In the genomic region with DNA sequence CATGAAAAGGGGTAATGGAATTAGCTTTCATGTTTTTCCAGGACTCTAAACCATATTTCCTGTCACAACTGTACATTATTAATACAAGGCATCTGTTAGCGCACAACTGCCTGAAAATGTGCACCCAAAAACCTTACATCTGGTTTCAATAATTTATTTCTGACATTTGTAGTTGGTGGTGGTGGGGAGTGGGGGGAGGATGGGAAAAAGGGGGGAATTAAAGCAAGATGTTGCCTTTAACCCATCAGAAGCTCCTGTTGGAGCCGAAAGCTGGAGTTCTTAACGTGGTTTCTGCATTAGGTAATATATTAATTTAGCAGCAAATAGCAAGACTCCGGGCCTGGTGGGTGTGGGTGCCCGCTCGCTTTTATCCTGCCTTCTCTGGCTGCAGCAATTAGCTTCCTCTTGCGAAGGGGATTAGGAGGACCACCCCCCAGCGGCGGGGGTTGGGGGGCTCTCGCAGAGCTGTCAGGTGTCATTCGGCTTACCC, we compare ENCODE assay signal across 10 cellular contexts. TPM values are rescaled to one million over a fixed set of nuclear protein-coding genes. Genes with fewer than 3 reads are reported as not detected.
DNase-seq lines count a peak whose midpoint lies in the region; ATAC-seq and TF ChIP-seq lines count a peak whose summit lies in the region.
"Had no signal": no experiment of that assay in that cellular context is flagged by ENCODE, and none has a peak within 500 bp of the region (broad histone marks: within the 10 kb centered on the region; RNA-seq: fewer than 3 reads in every experiment).

No MANE protein-coding gene starts in this region.

- DNase-seq in NCI-H1105 treated with DMSO at 0.1 percent for 48 hours (lab: John Stamatoyannopoulos, UW) (peak; percentile 27), NCI-H1105 (lab: John Stamatoyannopoulos, UW) (no peak), upper lobe of right lung (no peak), putamen (ENCODE audit: low spot score) (no peak)

- intact Hi-C loops in upper lobe of right lung (cut with DNase I), result no loop called here

- H3K27ac ChIP-seq in duodenal mucosa (ENCODE audit: low read depth, low read length) (no peak overlapping the region), mesodermal cell (ENCODE audit: low read depth, low read length, severe bottlenecking) (peak overlapping the region; percentile 79), upper lobe of right lung (peak overlapping the region; percentile 71)

- TF ChIP-seq CTCF in upper lobe of right lung (IDR thresholded peaks at IDR 0.05), result no peak

- ATAC-seq in upper lobe of right lung, result peak; percentile 7
- ATAC-seq in GM19035 (IDR thresholded peaks at IDR 0.05; ENCODE audit: unreplicated experiment), result no peak
- ATAC-seq in HG03196 (IDR thresholded peaks at IDR 0.05; ENCODE audit: unreplicated experiment), result no peak

- H3K4me3 ChIP-seq in duodenal mucosa (ENCODE audit: low read depth in 1 of 2, low read length in 2 of 2), result peak overlapping the region; percentile 34 to 58
- peak overlapping the region; percentile 35 for H3K4me3 ChIP-seq in mesodermal cell (ENCODE audit: extremely low read depth, insufficient read depth, low read length, poor library complexity, severe bottlenecking)
- peak overlapping the region; percentile 49 for H3K4me3 ChIP-seq in upper lobe of right lung
- H3K4me3 ChIP-seq: K562 had no signal

- H3K27me3 ChIP-seq in duodenal mucosa (ENCODE audit: control insufficient read depth in 1 of 2, insufficient read depth in 2 of 2, low read length in 2 of 2), result peaks cover 8 to 16% of the 10 kb centered on the region in 2 donors
- H3K27me3 ChIP-seq in upper lobe of right lung, result no peaks in the 10 kb centered on the region

- 5 to 7% methylated on average over 5 to 8 of the region's 11 CpGs for WGBS in mesodermal cell (ENCODE audit: insufficient coverage in 2 of 2), 2 experiments

- H3K36me3 ChIP-seq in duodenal mucosa (ENCODE audit: control insufficient read depth in 1 of 2, insufficient read depth in 2 of 2, low read length in 2 of 2) (no peaks in the 10 kb centered on the region), mesodermal cell (ENCODE audit: control insufficient read depth, insufficient read depth, low read length) (no peaks in the 10 kb centered on the region), upper lobe of right lung (no peaks in the 10 kb centered on the region)

- H3K4me1 ChIP-seq in duodenal mucosa (ENCODE audit: control insufficient read depth in 1 of 2, insufficient read depth in 2 of 2, low read length in 2 of 2), result peaks cover 6 to 13% of the 10 kb centered on the region in 2 donors
- peaks cover 32% of the 10 kb centered on the region for H3K4me1 ChIP-seq in mesodermal cell (ENCODE audit: control insufficient read depth, insufficient read depth, low read length, poor library complexity, severe bottlenecking)
- peaks cover 27% of the 10 kb centered on the region for H3K4me1 ChIP-seq in upper lobe of right lung

- peak overlapping the region in 1 of 2 donors; percentile 39 for H3K9ac ChIP-seq in duodenal mucosa (ENCODE audit: low read depth in 1 of 2, low read length in 2 of 2)

- H3K9me3 ChIP-seq in duodenal mucosa (ENCODE audit: control insufficient read depth in 1 of 2, low read length in 2 of 2) (no peaks in the 10 kb centered on the region), mesodermal cell (ENCODE audit: control insufficient read depth, low read length) (no peaks in the 10 kb centered on the region), upper lobe of right lung (no peaks in the 10 kb centered on the region)

RNA-seq across cellular contexts. Expression of a gene that starts 36.9 kb away (rescaled TPM):
- 4.5 TPM for polyA plus RNA-seq in mesodermal cell (2013, experiment 1 of 2)
- 5.0 TPM for polyA plus RNA-seq in mesodermal cell (2013, experiment 2 of 2)
- total RNA-seq in upper lobe of right lung, result 4.3 TPM

RNA-seq across cellular contexts. Expression of a gene that starts 59.2 kb away (rescaled TPM):
- 7.3 TPM for polyA plus RNA-seq in mesodermal cell (2013, experiment 1 of 2)
- 7.9 TPM for polyA plus RNA-seq in mesodermal cell (2013, experiment 2 of 2)
- total RNA-seq in upper lobe of right lung, result 3.4 TPM
- total RNA-seq: activated naive CD4-positive, alpha-beta T cell treated with anti-CD3 and anti-CD28 coated beads, Interleukin-2, amount 50 U/mL, for 72 hours; K562 had no signal
- polyA plus RNA-seq: K562 had no signal
